Comparison of ENCODE assay signal across 8 cellular contexts in genomic region chr17:45270828-45271418, GRCh38. TPM values are rescaled to one million over a fixed set of nuclear protein-coding genes. Genes with fewer than 3 reads are reported as not detected.
DNase-seq lines count a peak whose midpoint lies in the region; ATAC-seq, FAIRE-seq and TF ChIP-seq lines count a peak whose summit lies in the region.
"Had no signal": no experiment of that assay in that cellular context is flagged by ENCODE, and none has a peak within 500 bp of the region (broad histone marks: within the 10 kb centered on the region; RNA-seq: fewer than 3 reads in every experiment).

No MANE protein-coding gene starts in this region.

- H3K4me1 ChIP-seq in GM12878 (ENCODE audit: control insufficient read depth, insufficient read depth, low read length): 0 out of 2 replicates have a peak, but pooled peaks cover 4% of the 10 kb centered on the region

- in situ Hi-C loops in GM12878 (cut with MboI): loop anchor here (25.0 kb wide), 1 partner anchor 341 kb away; no protein-coding TSS in a partner anchor

- no peaks in the 10 kb centered on the region for H3K79me2 ChIP-seq in GM12878 (ENCODE audit: control insufficient read depth, insufficient read depth, low read length)

- H3K9ac ChIP-seq in GM12878 (ENCODE audit: control insufficient read depth, insufficient read depth, low read length): no peak overlapping the region

- CTCF ChIA-PET in GM12878 (lab: Yijun Ruan, JAX): interaction anchor here (0.6 to 10.7 kb wide), 14 partner anchors 8 to 119 kb away, joined by 3 to 104 read pairs (median 4); partner anchors contain the start of gene FMNL1

- WGBS in GM12878 (ENCODE audit: insufficient coverage, insufficient replicate concordance, low lambda C conversion rate, missing lambda C conversion rate): 85% methylated on average over 13 of the region's 13 CpGs

- no peaks in the 10 kb centered on the region for H3K27me3 Mint-ChIP-seq in natural killer cell treated with Interleukin-12 subunit alpha and Interleukin-12 subunit beta and Interleukin-15 and Interleukin-18, amount 100 ng/mL, for 72 hours

- TF ChIP-seq EP300 in GM12878 (IDR thresholded peaks at IDR 0.05; ENCODE audit: borderline replicate concordance in 1 of 2, control insufficient read depth in 1 of 2, low read depth in 2 of 2, low read length in 2 of 2): no peak

- H3K27me3 ChIP-seq in GM12878 (replicated peaks in 1 of 2; ENCODE audit: control insufficient read depth in 2 of 2, insufficient read depth in 2 of 2, low read length in 1 of 2): no peaks in the 10 kb centered on the region

- peak; percentile 27 for TF ChIP-seq CTCF in GM20000 (IDR thresholded peaks at IDR 0.05; ENCODE audit: extremely low read depth, missing control alignments)
- peak; percentile 45 to 82 (median 62) for TF ChIP-seq CTCF in GM12878 (IDR thresholded peaks at IDR 0.05 in 2 of 3, conservative IDR thresholded peaks at IDR 0.05 in 1 of 3; ENCODE audit: control insufficient read depth in 2 of 3, extremely low read depth in 1 of 3, insufficient read depth in 1 of 3, low read depth in 3 of 3, low read length in 3 of 3)

- DNase-seq in GM20000 (ENCODE audit: low spot score) (no peak), T-helper 1 cell (peak; percentile 23 to 50 (median 32)), GM12878 (ENCODE audit: low read depth, low spot score) (no peak), nucleus accumbens (lab: John Stamatoyannopoulos, UW) (no peak), sciatic nerve (ENCODE audit: low spot score) (no peak)
- DNase-seq in natural killer cell treated with Interleukin-12 subunit alpha and Interleukin-12 subunit beta and Interleukin-15 and Interleukin-18, amount 100 ng/mL, for 72 hours (ENCODE audit: low spot score): peak; percentile 59

- SMC1A ChIA-PET in GM12878 (lab: Charles Lee; ENCODE audit: uncharacterized antibody, unreplicated experiment): interaction anchor here (1.6 to 1.7 kb wide), 2 partner anchors 41 to 52 kb away, joined by 3 to 9 read pairs; no protein-coding TSS in a partner anchor

- FAIRE-seq in GM12878 (lab: Jason Lieb, UNC): no peak

- no peak overlapping the region for H3K27ac Mint-ChIP-seq in natural killer cell treated with Interleukin-12 subunit alpha and Interleukin-12 subunit beta and Interleukin-15 and Interleukin-18, amount 100 ng/mL, for 72 hours

- no peaks in the 10 kb centered on the region for H3K9me3 ChIP-seq in GM12878 (replicated peaks; ENCODE audit: control insufficient read depth, insufficient read depth, low read length)

- peak; percentile 44 for TF ChIP-seq RAD21 in GM12878 (IDR thresholded peaks at IDR 0.05; ENCODE audit: insufficient read depth, low read depth, low read length)

- no peak overlapping the region for H3K4me2 ChIP-seq in GM12878 (ENCODE audit: control insufficient read depth, insufficient read depth)

- RAD21 ChIA-PET in GM12878 (lab: Charles Lee; ENCODE audit: unreplicated experiment): interaction anchor here (1.0 to 3.6 kb wide), 2 partner anchors 52 to 115 kb away, joined by 3 to 15 read pairs; no protein-coding TSS in a partner anchor

- H3K9me3 Mint-ChIP-seq in natural killer cell treated with Interleukin-12 subunit alpha and Interleukin-12 subunit beta and Interleukin-15 and Interleukin-18, amount 100 ng/mL, for 72 hours: no peaks in the 10 kb centered on the region

- H3K4me1 Mint-ChIP-seq in natural killer cell treated with Interleukin-12 subunit alpha and Interleukin-12 subunit beta and Interleukin-15 and Interleukin-18, amount 100 ng/mL, for 72 hours (ENCODE audit: low read depth in 2 of 2): no peaks in the 10 kb centered on the region

- no peak overlapping the region for H3K27ac ChIP-seq in GM12878 (ENCODE audit: control insufficient read depth, insufficient read depth)
- H3K27ac ChIP-seq: SK-N-MC had no signal

- no peak overlapping the region for H2AFZ ChIP-seq in GM12878 (ENCODE audit: control insufficient read depth, low read depth, low read length)

- BruUV-seq in GM12878 (replicated peaks; lab: Mats Ljungman, UMichigan): no TSS peak

- H3K4me3 ChIP-seq in GM12878: no peak overlapping the region
- H3K4me3 ChIP-seq: SK-N-MC had no signal

- 0 out of 2 replicates have a peak, but pooled peaks cover 2% of the 10 kb centered on the region for H4K20me1 ChIP-seq in GM12878 (ENCODE audit: control insufficient read depth, insufficient read depth)

- intact Hi-C loops in GM12878 (cut with micrococcal nuclease; ENCODE audit: unreplicated experiment) (no loop called here), sciatic nerve (cut with DNase I) (no loop called here)

- POLR2A ChIA-PET in GM12878 (lab: Charles Lee): interaction anchor here (0.7 kb wide), 1 partner anchor 137 kb away, joined by 3 read pairs; no protein-coding TSS in a partner anchor

- H3K36me3 ChIP-seq in GM12878 (ENCODE audit: control insufficient read depth in 2 of 2, insufficient read depth in 2 of 2, low read length in 1 of 2): peaks cover 47 to 58% of the 10 kb centered on the region in 2 experiments

- H3K4me3 Mint-ChIP-seq in natural killer cell treated with Interleukin-12 subunit alpha and Interleukin-12 subunit beta and Interleukin-15 and Interleukin-18, amount 100 ng/mL, for 72 hours: no peak overlapping the region

- peak; percentile 80 for ATAC-seq in GM12878
- peak in 1 of 2 donors; percentile 65 for ATAC-seq in natural killer cell treated with Interleukin-12 subunit alpha and Interleukin-12 subunit beta and Interleukin-15 and Interleukin-18, amount 100 ng/mL, for 72 hours
- no peak for ATAC-seq in sciatic nerve
- no peak for ATAC-seq in GM21529 (IDR thresholded peaks at IDR 0.05; ENCODE audit: unreplicated experiment)

- TF ChIP-seq POLR2A in GM12878 (IDR thresholded peaks at IDR 0.05; ENCODE audit: low read depth, low read length): no peak

- H3K36me3 Mint-ChIP-seq in natural killer cell treated with Interleukin-12 subunit alpha and Interleukin-12 subunit beta and Interleukin-15 and Interleukin-18, amount 100 ng/mL, for 72 hours: no peaks in the 10 kb centered on the region

RNA-seq across cellular contexts. Expression of gene SPATA32, which starts 9.0 kb away (rescaled TPM):
- total RNA-seq in GM12878 (2013; cell fraction: nucleolus; rRNA removed): 0.24 TPM in 1 of 2 replicates, not detected in the other
- 0.11 TPM in 1 of 2 replicates, not detected in the other for total RNA-seq in GM12878 (2014; rRNA removed)
- total RNA-seq in GM12878 (2014; rRNA removed; fragmentation: Illumina TruSeq; extraction: Trizol): not detected in 2 replicates
- 0.13 and 0.21 TPM in 2 replicates for total RNA-seq in GM12878 (2021)
- polyA plus RNA-seq in GM12878 (2011; ENCODE audit: low read depth): 0.24 TPM
- polyA plus RNA-seq in GM12878 (2011; rRNA removed): 0.03 TPM in 1 of 2 replicates, not detected in the other
- polyA plus RNA-seq in GM12878 (2011; cell fraction: cytosol; rRNA removed): not detected in 2 replicates
- polyA plus RNA-seq in GM12878 (2011; cell fraction: nucleus; rRNA removed): 0.06 and 0.10 TPM in 2 replicates
- 0.29 and 0.32 TPM in 2 replicates for polyA plus RNA-seq in GM12878 (2012)
- polyA plus RNA-seq in GM12878 (2014; fragmentation: Illumina TruSeq; extraction: Trizol): not detected in 2 replicates
- under 1 TPM; 0.11 to 0.13 TPM for polyA plus RNA-seq in GM12878 (2014; fragmentation: Nextera tagmentation; extraction: Ambion mirVana)
- 0.06 TPM in 1 of 2 replicates, not detected in the other for polyA plus RNA-seq in GM12878 (2014; rRNA removed)
- under 1 TPM in 1 of 2 experiments, not detected in 1; 0.35 TPM for polyA plus RNA-seq in GM12878 (2016; fragmentation: Nextera tagmentation; extraction: Ambion mirVana)
- polyA minus RNA-seq in GM12878 (2011; rRNA and poly(A)+ RNA removed): not detected in 2 replicates
- polyA minus RNA-seq in GM12878 (2011; cell fraction: cytosol; rRNA and poly(A)+ RNA removed): not detected in 2 replicates
- polyA minus RNA-seq in GM12878 (2011; cell fraction: nucleus; rRNA and poly(A)+ RNA removed): not detected in 2 replicates
- total RNA-seq in natural killer cell treated with Interleukin-12 subunit alpha and Interleukin-12 subunit beta and Interleukin-15 and Interleukin-18, amount 100 ng/mL, for 72 hours: under 1 TPM; 0.62 to 0.81 TPM
- not detected for total RNA-seq in sciatic nerve

RNA-seq across cellular contexts. Expression of gene MAP3K14, which starts 45.9 kb away (rescaled TPM):
- 26.9 and 29.0 TPM in 2 replicates for total RNA-seq in GM12878 (2013; cell fraction: nucleolus; rRNA removed)
- total RNA-seq in GM12878 (2014; rRNA removed): 18.0 and 21.2 TPM in 2 replicates
- 7.5 and 9.3 TPM in 2 replicates for total RNA-seq in GM12878 (2014; rRNA removed; fragmentation: Illumina TruSeq; extraction: Trizol)
- total RNA-seq in GM12878 (2021): 33.3 and 35.9 TPM in 2 replicates
- polyA plus RNA-seq in GM12878 (2011; ENCODE audit: low read depth): 7.5 TPM
- 4.8 and 12.4 TPM in 2 replicates for polyA plus RNA-seq in GM12878 (2011; rRNA removed)
- 16.6 and 19.6 TPM in 2 replicates for polyA plus RNA-seq in GM12878 (2011; cell fraction: cytosol; rRNA removed)
- polyA plus RNA-seq in GM12878 (2011; cell fraction: nucleus; rRNA removed): 24.6 and 35.3 TPM in 2 replicates
- 17.1 and 17.4 TPM in 2 replicates for polyA plus RNA-seq in GM12878 (2012)
- polyA plus RNA-seq in GM12878 (2014; fragmentation: Illumina TruSeq; extraction: Trizol): 6.7 and 18.2 TPM in 2 replicates
- 1 to 10 TPM; 2.1 to 4.5 TPM for polyA plus RNA-seq in GM12878 (2014; fragmentation: Nextera tagmentation; extraction: Ambion mirVana)
- 23.9 and 24.4 TPM in 2 replicates for polyA plus RNA-seq in GM12878 (2014; rRNA removed)
- 10 to 100 TPM; 23.2 to 25.1 TPM for polyA plus RNA-seq in GM12878 (2016; fragmentation: Nextera tagmentation; extraction: Ambion mirVana)
- polyA minus RNA-seq in GM12878 (2011; rRNA and poly(A)+ RNA removed): 9.2 and 17.2 TPM in 2 replicates
- 6.3 and 8.7 TPM in 2 replicates for polyA minus RNA-seq in GM12878 (2011; cell fraction: cytosol; rRNA and poly(A)+ RNA removed)
- polyA minus RNA-seq in GM12878 (2011; cell fraction: nucleus; rRNA and poly(A)+ RNA removed): 5.9 and 10.3 TPM in 2 replicates
- total RNA-seq in natural killer cell treated with Interleukin-12 subunit alpha and Interleukin-12 subunit beta and Interleukin-15 and Interleukin-18, amount 100 ng/mL, for 72 hours: 10 to 100 TPM; 65.9 to 75.4 TPM
- total RNA-seq in sciatic nerve: 19.1 TPM

RNA-seq across cellular contexts. Expression of gene FMNL1, which starts 49.2 kb away (rescaled TPM):
- total RNA-seq in GM12878 (2013; cell fraction: nucleolus; rRNA removed): 71.5 and 77.3 TPM in 2 replicates
- 19.2 and 22.6 TPM in 2 replicates for total RNA-seq in GM12878 (2014; rRNA removed)
- 17.0 and 18.5 TPM in 2 replicates for total RNA-seq in GM12878 (2014; rRNA removed; fragmentation: Illumina TruSeq; extraction: Trizol)
- 99.2 and 108 TPM in 2 replicates for total RNA-seq in GM12878 (2021)
- 36.3 TPM for polyA plus RNA-seq in GM12878 (2011; ENCODE audit: low read depth)
- 7.7 and 11.5 TPM in 2 replicates for polyA plus RNA-seq in GM12878 (2011; rRNA removed)
- polyA plus RNA-seq in GM12878 (2011; cell fraction: cytosol; rRNA removed): 15.8 and 17.6 TPM in 2 replicates
- 109 and 161 TPM in 2 replicates for polyA plus RNA-seq in GM12878 (2011; cell fraction: nucleus; rRNA removed)
- polyA plus RNA-seq in GM12878 (2012): 75.5 and 83.6 TPM in 2 replicates
- 18.4 and 53.7 TPM in 2 replicates for polyA plus RNA-seq in GM12878 (2014; fragmentation: Illumina TruSeq; extraction: Trizol)
- polyA plus RNA-seq in GM12878 (2014; fragmentation: Nextera tagmentation; extraction: Ambion mirVana): 1 to 10 TPM; 3.3 to 3.5 TPM
- 52.2 and 65.7 TPM in 2 replicates for polyA plus RNA-seq in GM12878 (2014; rRNA removed)
- 10 to 100 TPM; 11.7 to 20.5 TPM for polyA plus RNA-seq in GM12878 (2016; fragmentation: Nextera tagmentation; extraction: Ambion mirVana)
- 15.3 and 20.4 TPM in 2 replicates for polyA minus RNA-seq in GM12878 (2011; rRNA and poly(A)+ RNA removed)
- 18.3 and 18.7 TPM in 2 replicates for polyA minus RNA-seq in GM12878 (2011; cell fraction: cytosol; rRNA and poly(A)+ RNA removed)
- polyA minus RNA-seq in GM12878 (2011; cell fraction: nucleus; rRNA and poly(A)+ RNA removed): 21.4 and 41.3 TPM in 2 replicates
- 100 to 1,000 TPM; 280 to 380 TPM for total RNA-seq in natural killer cell treated with Interleukin-12 subunit alpha and Interleukin-12 subunit beta and Interleukin-15 and Interleukin-18, amount 100 ng/mL, for 72 hours
- 39.6 TPM for total RNA-seq in sciatic nerve

Comparison
In these comparisons a context has a peak if more than half of its experiments do, and no peak if none do; other contexts are left out.
1. DNase-seq: peak in T-helper 1 cell (5 of 5) and natural killer cell treated with Interleukin-12 subunit alpha and Interleukin-12 subunit beta and Interleukin-15 and Interleukin-18, amount 100 ng/mL, for 72 hours (single experiment); none in GM20000 (single experiment), GM12878 (single experiment), nucleus accumbens (0 of 56) and sciatic nerve (single experiment).